8 cellular contexts compared by ENCODE assay signal in the genomic region with DNA sequence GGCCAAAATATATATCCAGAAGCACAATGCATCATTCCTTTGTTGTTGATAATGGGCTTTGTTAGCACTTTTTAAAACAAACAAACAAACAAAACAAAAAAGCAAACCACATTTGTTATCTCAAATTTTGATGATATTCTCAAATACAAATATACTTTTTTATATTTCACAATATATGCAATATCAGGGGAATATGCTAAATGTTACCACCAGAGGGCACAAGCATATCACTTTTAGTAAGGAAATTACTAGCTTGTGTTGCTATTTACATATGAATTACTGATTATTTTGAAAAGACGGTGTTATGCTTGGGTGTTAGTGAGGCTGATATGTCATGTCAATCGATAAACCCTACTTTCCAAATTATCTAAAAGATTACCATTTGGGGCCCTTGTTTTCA. TPM values are rescaled to one million over a fixed set of nuclear protein-coding genes. Genes with fewer than 3 reads are reported as not detected.
DNase-seq lines count a peak whose midpoint lies in the region; ATAC-seq, FAIRE-seq and TF ChIP-seq lines count a peak whose summit lies in the region.

No MANE protein-coding gene starts in this region.

- no peak overlapping the region for H3K27ac ChIP-seq in A673 (ENCODE audit: low read depth, low read length, poor library complexity, severe bottlenecking)

- no TSS peak for BruUV-seq in A673 (replicated peaks; lab: Mats Ljungman, UMichigan)

- CTCF ChIA-PET in A673 (lab: Charles Lee): interaction anchor here (1.0 kb wide), 5 partner anchors 10 to 1020 kb away, joined by 3 to 6 read pairs (median 3); a partner anchor contains a TSS

- ATAC-seq in HG03354 (IDR thresholded peaks at IDR 0.05; ENCODE audit: poor library complexity, severe bottlenecking, unreplicated experiment): no peak
- ATAC-seq in GM18873 (IDR thresholded peaks at IDR 0.05; ENCODE audit: low FRiP score, unreplicated experiment): no peak
- ATAC-seq in HG02763 (IDR thresholded peaks at IDR 0.05; ENCODE audit: unreplicated experiment): no peak

- POLR2A ChIA-PET in A673 (lab: Charles Lee; ENCODE audit: low non-redundant PET): no interaction called here

- no peaks in the 10 kb centered on the region for H3K36me3 ChIP-seq in A673 (ENCODE audit: insufficient read depth, low read length, poor library complexity, severe bottlenecking)

- no peaks in the 10 kb centered on the region for H3K4me1 ChIP-seq in A673 (ENCODE audit: insufficient read depth, low read length, poor library complexity, severe bottlenecking)

- H3K4me3 ChIP-seq in A673 (ENCODE audit: low read depth, low read length, poor library complexity, severe bottlenecking) (no peak overlapping the region), GM12865 (ENCODE audit: low read depth, low read length) (no peak overlapping the region), fibroblast of villous mesenchyme (ENCODE audit: low read depth, low read length) (no peak overlapping the region)

- DNase-seq in A673 (ENCODE audit: low spot score): peak; percentile 47
- peak; percentile 3 for DNase-seq in GM12865 (ENCODE audit: low read depth)
- no peak for DNase-seq in RCC 7860 (ENCODE audit: low spot score)
- DNase-seq in fibroblast of villous mesenchyme (ENCODE audit: low read depth): peak; percentile 28
- DNase-seq in activated CD4-positive, CD25-positive, alpha-beta regulatory T cell treated with anti-CD3 and anti-CD28 coated beads, Interleukin-2, amount 50 U/mL, for 72 hours: no peak

- no peaks in the 10 kb centered on the region for H3K9me3 ChIP-seq in A673 (ENCODE audit: low read depth, low read length, poor library complexity, severe bottlenecking)

- peak; percentile 85 for FAIRE-seq in RCC 7860 (lab: Jason Lieb, UNC)

- H3K27me3 ChIP-seq in A673 (replicated peaks; ENCODE audit: insufficient read depth, low read depth, low read length, poor library complexity): peaks cover 6% of the 10 kb centered on the region

- intact Hi-C loops in A673 (cut with micrococcal nuclease; ENCODE audit: unreplicated experiment): no loop called here

- TF ChIP-seq CTCF in A673 (conservative IDR thresholded peaks at IDR 0.05; ENCODE audit: low read depth, low read length) (peak; percentile 77), GM12865 (IDR thresholded peaks at IDR 0.05; ENCODE audit: insufficient read depth, low read depth, low read length, missing control alignments) (peak; percentile 18), fibroblast of villous mesenchyme (IDR thresholded peaks at IDR 0.05; ENCODE audit: insufficient read depth, low read depth, low read length) (peak; percentile 57)

RNA-seq across cellular contexts. Expression of a gene that starts 29.1 kb away (rescaled TPM):
- not detected in 2 replicates for total RNA-seq in A673 (2021)
- not detected in 2 replicates for total RNA-seq in fibroblast of villous mesenchyme

RNA-seq across cellular contexts. Expression of a gene that starts 46.1 kb away (rescaled TPM):
- not detected in 2 replicates for total RNA-seq in A673 (2021)
- total RNA-seq in fibroblast of villous mesenchyme: not detected in 2 replicates

Comparison
In these comparisons a context has a peak if more than half of its experiments do, and no peak if none do; other contexts are left out.
1. DNase-seq: peak in A673 (single experiment), GM12865 (single experiment) and fibroblast of villous mesenchyme (single experiment); none in RCC 7860 (single experiment) and activated CD4-positive, CD25-positive, alpha-beta regulatory T cell treated with anti-CD3 and anti-CD28 coated beads, Interleukin-2, amount 50 U/mL, for 72 hours (single experiment).
2. CTCF ChIP-seq: peak in every context shown above with its lines; median percentile 77 in A673; 57 in fibroblast of villous mesenchyme; 18 in GM12865.